ENCODE assay signal across 1 cellular context in the genomic region with DNA sequence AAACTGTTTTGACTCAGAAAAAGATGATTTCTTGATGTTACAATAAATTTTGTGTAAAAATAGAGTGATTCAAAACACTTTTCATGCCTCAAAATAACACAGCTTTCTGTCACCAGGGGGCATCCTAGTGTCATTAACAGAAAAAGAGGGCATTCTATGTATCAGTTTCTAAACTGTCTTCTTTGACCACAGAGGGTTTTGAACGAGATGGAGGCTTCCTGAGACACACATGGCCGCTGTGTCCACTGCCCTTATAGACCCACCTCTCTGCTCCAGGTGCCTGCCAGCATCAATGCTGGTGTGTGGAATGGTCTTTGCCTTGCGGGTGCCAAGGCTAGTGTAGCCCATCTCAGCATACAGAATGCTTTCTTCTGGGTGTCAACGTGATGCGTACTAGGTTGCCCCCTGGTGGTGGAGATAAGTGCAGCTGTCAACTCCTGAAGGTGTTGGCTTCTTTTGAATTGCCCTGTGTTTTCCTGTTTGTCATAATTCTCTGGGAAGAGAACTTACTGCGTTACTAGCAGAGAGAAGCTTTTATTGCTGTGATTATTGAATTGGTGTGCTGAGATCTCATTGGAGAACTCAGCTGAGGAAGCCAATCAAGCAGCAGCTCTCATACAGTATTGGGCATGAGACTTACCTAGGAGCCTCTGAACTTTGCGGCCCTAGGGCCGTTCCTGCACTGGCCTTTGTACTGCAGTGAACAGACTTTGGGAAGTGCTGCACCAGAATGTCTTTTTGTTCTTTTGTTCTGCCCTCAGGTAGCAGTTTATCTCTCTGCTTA.
A peak's percentile ranks its signal among the peaks of the same experiment; 100 is the strongest.
TF ChIP-seq lines count a peak whose summit lies in the region.

No MANE protein-coding gene starts in this region.

TF ChIP-seq in HepG2, 621 proteins besides CTCF, POLR2A, EP300 and RAD21 (continued from another document and continues in another):
- 0 out of 2 replicates have a peak, but pooled peaks have one; percentile 32 for TF ChIP-seq ZFP1 (CRISPR knock-in tag; IDR thresholded peaks at IDR 0.05)
- peak; percentile 37; the same call in 1 of the 2 replicates for TF ChIP-seq ZBTB7B (CRISPR knock-in tag; IDR thresholded peaks at IDR 0.05)
- no peak for TF ChIP-seq MAF1 (CRISPR knock-in tag; IDR thresholded peaks at IDR 0.05; ENCODE audit: borderline replicate concordance)
- TF ChIP-seq CBX5 (CRISPR knock-in tag; IDR thresholded peaks at IDR 0.05; ENCODE audit: borderline replicate concordance), result 0 out of 2 replicates have a peak, but pooled peaks have one; percentile 39
- peak; percentile 68 for TF ChIP-seq SAP130 (CRISPR knock-in tag; IDR thresholded peaks at IDR 0.05; ENCODE audit: low read depth)
- TF ChIP-seq TOE1 (CRISPR knock-in tag; IDR thresholded peaks at IDR 0.05), result no peak
- TF ChIP-seq, protein P1, sequence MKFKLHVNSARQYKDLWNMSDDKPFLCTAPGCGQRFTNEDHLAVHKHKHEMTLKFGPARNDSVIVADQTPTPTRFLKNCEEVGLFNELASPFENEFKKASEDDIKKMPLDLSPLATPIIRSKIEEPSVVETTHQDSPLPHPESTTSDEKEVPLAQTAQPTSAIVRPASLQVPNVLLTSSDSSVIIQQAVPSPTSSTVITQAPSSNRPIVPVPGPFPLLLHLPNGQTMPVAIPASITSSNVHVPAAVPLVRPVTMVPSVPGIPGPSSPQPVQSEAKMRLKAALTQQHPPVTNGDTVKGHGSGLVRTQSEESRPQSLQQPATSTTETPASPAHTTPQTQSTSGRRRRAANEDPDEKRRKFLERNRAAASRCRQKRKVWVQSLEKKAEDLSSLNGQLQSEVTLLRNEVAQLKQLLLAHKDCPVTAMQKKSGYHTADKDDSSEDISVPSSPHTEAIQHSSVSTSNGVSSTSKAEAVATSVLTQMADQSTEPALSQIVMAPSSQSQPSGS (CRISPR knock-in tag; IDR thresholded peaks at IDR 0.05), result no peak
- TF ChIP-seq, protein P2, sequence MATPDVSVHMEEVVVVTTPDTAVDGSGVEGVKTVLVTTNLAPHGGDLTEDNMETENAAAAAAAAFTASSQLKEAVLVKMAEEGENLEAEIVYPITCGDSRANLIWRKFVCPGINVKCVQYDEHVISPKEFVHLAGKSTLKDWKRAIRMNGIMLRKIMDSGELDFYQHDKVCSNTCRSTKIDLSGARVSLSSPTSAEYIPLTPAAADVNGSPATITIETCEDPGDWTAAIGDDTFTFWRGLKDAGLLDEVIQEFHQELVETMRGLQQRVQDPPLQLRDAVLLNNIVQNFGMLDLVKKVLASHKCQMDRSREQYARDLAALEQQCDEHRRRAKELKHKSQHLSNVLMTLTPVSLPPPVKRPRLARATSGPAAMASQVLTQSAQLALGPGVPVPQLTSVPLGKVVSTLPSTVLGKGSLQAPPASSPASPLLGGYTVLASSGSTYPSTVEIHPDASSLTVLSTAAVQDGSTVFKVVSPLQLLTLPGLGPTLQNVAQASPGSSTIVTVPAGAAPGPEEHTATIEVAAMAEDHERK (CRISPR knock-in tag; IDR thresholded peaks at IDR 0.05; ENCODE audit: low read depth), result no peak
- TF ChIP-seq THAP11 (CRISPR knock-in tag; IDR thresholded peaks at IDR 0.05), result no peak
- no peak for TF ChIP-seq GABPA (IDR thresholded peaks at IDR 0.05; ENCODE audit: low read depth, low read length)
- no peak for TF ChIP-seq GABPA (CRISPR knock-in tag; IDR thresholded peaks at IDR 0.05; ENCODE audit: low read depth)
- TF ChIP-seq RFX1 (IDR thresholded peaks at IDR 0.05), result no peak
- TF ChIP-seq, protein P3, sequence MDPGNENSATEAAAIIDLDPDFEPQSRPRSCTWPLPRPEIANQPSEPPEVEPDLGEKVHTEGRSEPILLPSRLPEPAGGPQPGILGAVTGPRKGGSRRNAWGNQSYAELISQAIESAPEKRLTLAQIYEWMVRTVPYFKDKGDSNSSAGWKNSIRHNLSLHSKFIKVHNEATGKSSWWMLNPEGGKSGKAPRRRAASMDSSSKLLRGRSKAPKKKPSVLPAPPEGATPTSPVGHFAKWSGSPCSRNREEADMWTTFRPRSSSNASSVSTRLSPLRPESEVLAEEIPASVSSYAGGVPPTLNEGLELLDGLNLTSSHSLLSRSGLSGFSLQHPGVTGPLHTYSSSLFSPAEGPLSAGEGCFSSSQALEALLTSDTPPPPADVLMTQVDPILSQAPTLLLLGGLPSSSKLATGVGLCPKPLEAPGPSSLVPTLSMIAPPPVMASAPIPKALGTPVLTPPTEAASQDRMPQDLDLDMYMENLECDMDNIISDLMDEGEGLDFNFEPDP (CRISPR knock-in tag; conservative IDR thresholded peaks at IDR 0.05), result no peak
- TF ChIP-seq CREB1 (IDR thresholded peaks at IDR 0.05), result no peak
- TF ChIP-seq CREB1 (CRISPR knock-in tag; IDR thresholded peaks at IDR 0.05), result peak; percentile 72
- TF ChIP-seq, protein P4, sequence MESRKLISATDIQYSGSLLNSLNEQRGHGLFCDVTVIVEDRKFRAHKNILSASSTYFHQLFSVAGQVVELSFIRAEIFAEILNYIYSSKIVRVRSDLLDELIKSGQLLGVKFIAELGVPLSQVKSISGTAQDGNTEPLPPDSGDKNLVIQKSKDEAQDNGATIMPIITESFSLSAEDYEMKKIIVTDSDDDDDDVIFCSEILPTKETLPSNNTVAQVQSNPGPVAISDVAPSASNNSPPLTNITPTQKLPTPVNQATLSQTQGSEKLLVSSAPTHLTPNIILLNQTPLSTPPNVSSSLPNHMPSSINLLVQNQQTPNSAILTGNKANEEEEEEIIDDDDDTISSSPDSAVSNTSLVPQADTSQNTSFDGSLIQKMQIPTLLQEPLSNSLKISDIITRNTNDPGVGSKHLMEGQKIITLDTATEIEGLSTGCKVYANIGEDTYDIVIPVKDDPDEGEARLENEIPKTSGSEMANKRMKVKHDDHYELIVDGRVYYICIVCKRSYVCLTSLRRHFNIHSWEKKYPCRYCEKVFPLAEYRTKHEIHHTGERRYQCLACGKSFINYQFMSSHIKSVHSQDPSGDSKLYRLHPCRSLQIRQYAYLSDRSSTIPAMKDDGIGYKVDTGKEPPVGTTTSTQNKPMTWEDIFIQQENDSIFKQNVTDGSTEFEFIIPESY (CRISPR knock-in tag; IDR thresholded peaks at IDR 0.05), result peak; percentile 65
- 0 out of 4 replicates have a peak, but pooled peaks of 1 of the 2 experiments have one; percentile 31 for TF ChIP-seq KLF16 (CRISPR knock-in tag; IDR thresholded peaks at IDR 0.05)
- TF ChIP-seq ZNF598 (CRISPR knock-in tag; IDR thresholded peaks at IDR 0.05; ENCODE audit: borderline replicate concordance), result 0 out of 2 replicates have a peak, but pooled peaks have one; percentile 45
- 0 out of 2 replicates have a peak, but pooled peaks have one; percentile 14 for TF ChIP-seq ZNF790 (CRISPR knock-in tag; IDR thresholded peaks at IDR 0.05; ENCODE audit: borderline replicate concordance)
- no peak for TF ChIP-seq SMAD9 (CRISPR knock-in tag; IDR thresholded peaks at IDR 0.05)
- no peak for TF ChIP-seq BCL6 (CRISPR knock-in tag; IDR thresholded peaks at IDR 0.05)
- TF ChIP-seq ZNF773 (CRISPR knock-in tag; IDR thresholded peaks at IDR 0.05; ENCODE audit: borderline replicate concordance), result no peak
- TF ChIP-seq ZNF703 (CRISPR knock-in tag; IDR thresholded peaks at IDR 0.05; ENCODE audit: borderline replicate concordance), result no peak
- TF ChIP-seq NAIF1 (CRISPR knock-in tag; IDR thresholded peaks at IDR 0.05; ENCODE audit: borderline replicate concordance), result 0 out of 2 replicates have a peak, but pooled peaks have one; percentile 32
- no peak for TF ChIP-seq ZNF296 (CRISPR knock-in tag; conservative IDR thresholded peaks at IDR 0.05)
- 0 out of 2 replicates have a peak, but pooled peaks have one; percentile 47 for TF ChIP-seq CC2D1A (CRISPR knock-in tag; IDR thresholded peaks at IDR 0.05)
- TF ChIP-seq ELF4 (CRISPR knock-in tag; IDR thresholded peaks at IDR 0.05; ENCODE audit: borderline replicate concordance), result no peak
- no peak for TF ChIP-seq ZNF556 (CRISPR knock-in tag; IDR thresholded peaks at IDR 0.05; ENCODE audit: borderline replicate concordance)
- TF ChIP-seq, protein P5, sequence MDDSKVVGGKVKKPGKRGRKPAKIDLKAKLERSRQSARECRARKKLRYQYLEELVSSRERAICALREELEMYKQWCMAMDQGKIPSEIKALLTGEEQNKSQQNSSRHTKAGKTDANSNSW (CRISPR knock-in tag; IDR thresholded peaks at IDR 0.05; ENCODE audit: borderline replicate concordance), result no peak
- TF ChIP-seq ZNF660 (CRISPR knock-in tag; IDR thresholded peaks at IDR 0.05; ENCODE audit: borderline replicate concordance, low read depth), result no peak
- no peak for TF ChIP-seq REPIN1 (CRISPR knock-in tag; IDR thresholded peaks at IDR 0.05; ENCODE audit: borderline replicate concordance, low read depth)
- TF ChIP-seq, protein P6, sequence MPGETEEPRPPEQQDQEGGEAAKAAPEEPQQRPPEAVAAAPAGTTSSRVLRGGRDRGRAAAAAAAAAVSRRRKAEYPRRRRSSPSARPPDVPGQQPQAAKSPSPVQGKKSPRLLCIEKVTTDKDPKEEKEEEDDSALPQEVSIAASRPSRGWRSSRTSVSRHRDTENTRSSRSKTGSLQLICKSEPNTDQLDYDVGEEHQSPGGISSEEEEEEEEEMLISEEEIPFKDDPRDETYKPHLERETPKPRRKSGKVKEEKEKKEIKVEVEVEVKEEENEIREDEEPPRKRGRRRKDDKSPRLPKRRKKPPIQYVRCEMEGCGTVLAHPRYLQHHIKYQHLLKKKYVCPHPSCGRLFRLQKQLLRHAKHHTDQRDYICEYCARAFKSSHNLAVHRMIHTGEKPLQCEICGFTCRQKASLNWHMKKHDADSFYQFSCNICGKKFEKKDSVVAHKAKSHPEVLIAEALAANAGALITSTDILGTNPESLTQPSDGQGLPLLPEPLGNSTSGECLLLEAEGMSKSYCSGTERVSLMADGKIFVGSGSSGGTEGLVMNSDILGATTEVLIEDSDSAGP (CRISPR knock-in tag; IDR thresholded peaks at IDR 0.05; ENCODE audit: borderline replicate concordance), result peak; percentile 30
- TF ChIP-seq ARNT (IDR thresholded peaks at IDR 0.05), result no peak
- TF ChIP-seq RORA (CRISPR knock-in tag; IDR thresholded peaks at IDR 0.05), result no peak
- no peak for TF ChIP-seq BRD4 (CRISPR knock-in tag; IDR thresholded peaks at IDR 0.05)
- no peak for TF ChIP-seq SMAD1 (CRISPR knock-in tag; IDR thresholded peaks at IDR 0.05; ENCODE audit: borderline replicate concordance, low read depth)
- no peak for TF ChIP-seq RCOR2 (CRISPR knock-in tag; IDR thresholded peaks at IDR 0.05)
- no peak for TF ChIP-seq TCF12 (IDR thresholded peaks at IDR 0.05)
- TF ChIP-seq TCF12 (CRISPR knock-in tag; IDR thresholded peaks at IDR 0.05), result no peak
- TF ChIP-seq ZNF878 (CRISPR knock-in tag; IDR thresholded peaks at IDR 0.05), result no peak
- peak; percentile 69; the same call in 1 of the 2 replicates for TF ChIP-seq SMC3 (IDR thresholded peaks at IDR 0.05; ENCODE audit: low read length)
- TF ChIP-seq, protein P7, sequence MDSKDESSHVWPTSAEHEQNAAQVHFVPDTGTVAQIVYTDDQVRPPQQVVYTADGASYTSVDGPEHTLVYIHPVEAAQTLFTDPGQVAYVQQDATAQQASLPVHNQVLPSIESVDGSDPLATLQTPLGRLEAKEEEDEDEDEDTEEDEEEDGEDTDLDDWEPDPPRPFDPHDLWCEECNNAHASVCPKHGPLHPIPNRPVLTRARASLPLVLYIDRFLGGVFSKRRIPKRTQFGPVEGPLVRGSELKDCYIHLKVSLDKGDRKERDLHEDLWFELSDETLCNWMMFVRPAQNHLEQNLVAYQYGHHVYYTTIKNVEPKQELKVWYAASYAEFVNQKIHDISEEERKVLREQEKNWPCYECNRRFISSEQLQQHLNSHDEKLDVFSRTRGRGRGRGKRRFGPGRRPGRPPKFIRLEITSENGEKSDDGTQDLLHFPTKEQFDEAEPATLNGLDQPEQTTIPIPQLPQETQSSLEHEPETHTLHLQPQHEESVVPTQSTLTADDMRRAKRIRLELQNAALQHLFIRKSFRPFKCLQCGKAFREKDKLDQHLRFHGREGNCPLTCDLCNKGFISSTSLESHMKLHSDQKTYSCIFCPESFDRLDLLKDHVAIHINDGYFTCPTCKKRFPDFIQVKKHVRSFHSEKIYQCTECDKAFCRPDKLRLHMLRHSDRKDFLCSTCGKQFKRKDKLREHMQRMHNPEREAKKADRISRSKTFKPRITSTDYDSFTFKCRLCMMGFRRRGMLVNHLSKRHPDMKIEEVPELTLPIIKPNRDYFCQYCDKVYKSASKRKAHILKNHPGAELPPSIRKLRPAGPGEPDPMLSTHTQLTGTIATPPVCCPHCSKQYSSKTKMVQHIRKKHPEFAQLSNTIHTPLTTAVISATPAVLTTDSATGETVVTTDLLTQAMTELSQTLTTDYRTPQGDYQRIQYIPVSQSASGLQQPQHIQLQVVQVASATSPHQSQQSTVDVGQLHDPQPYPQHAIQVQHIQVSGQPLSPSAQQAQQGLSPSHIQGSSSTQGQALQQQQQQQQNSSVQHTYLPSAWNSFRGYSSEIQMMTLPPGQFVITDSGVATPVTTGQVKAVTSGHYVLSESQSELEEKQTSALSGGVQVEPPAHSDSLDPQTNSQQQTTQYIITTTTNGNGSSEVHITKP (CRISPR knock-in tag; IDR thresholded peaks at IDR 0.05; ENCODE audit: low read depth), result no peak
- no peak for TF ChIP-seq ZNF772 (CRISPR knock-in tag; IDR thresholded peaks at IDR 0.05)
- TF ChIP-seq LCORL (IDR thresholded peaks at IDR 0.05), result no peak
- TF ChIP-seq LCORL (CRISPR knock-in tag; IDR thresholded peaks at IDR 0.05), result no peak
- peak; percentile 22; the same call in 1 of the 2 replicates for TF ChIP-seq ETV5 (CRISPR knock-in tag; IDR thresholded peaks at IDR 0.05; ENCODE audit: borderline replicate concordance)
- 0 out of 2 replicates have a peak, but pooled peaks have one; percentile 18 for TF ChIP-seq NFYB (CRISPR knock-in tag; IDR thresholded peaks at IDR 0.05)
- TF ChIP-seq, protein P8, sequence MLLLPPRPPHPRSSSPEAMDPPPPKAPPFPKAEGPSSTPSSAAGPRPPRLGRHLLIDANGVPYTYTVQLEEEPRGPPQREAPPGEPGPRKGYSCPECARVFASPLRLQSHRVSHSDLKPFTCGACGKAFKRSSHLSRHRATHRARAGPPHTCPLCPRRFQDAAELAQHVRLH (CRISPR knock-in tag; IDR thresholded peaks at IDR 0.05; ENCODE audit: borderline replicate concordance, low read depth), result 0 out of 2 replicates have a peak, but pooled peaks have one; percentile 45
- TF ChIP-seq, protein P9, sequence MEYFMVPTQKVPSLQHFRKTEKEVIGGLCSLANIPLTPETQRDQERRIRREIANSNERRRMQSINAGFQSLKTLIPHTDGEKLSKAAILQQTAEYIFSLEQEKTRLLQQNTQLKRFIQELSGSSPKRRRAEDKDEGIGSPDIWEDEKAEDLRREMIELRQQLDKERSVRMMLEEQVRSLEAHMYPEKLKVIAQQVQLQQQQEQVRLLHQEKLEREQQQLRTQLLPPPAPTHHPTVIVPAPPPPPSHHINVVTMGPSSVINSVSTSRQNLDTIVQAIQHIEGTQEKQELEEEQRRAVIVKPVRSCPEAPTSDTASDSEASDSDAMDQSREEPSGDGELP (IDR thresholded peaks at IDR 0.05; ENCODE audit: borderline replicate concordance, low read depth), result no peak; the same call in 1 of the 2 replicates
- TF ChIP-seq, protein P10, sequence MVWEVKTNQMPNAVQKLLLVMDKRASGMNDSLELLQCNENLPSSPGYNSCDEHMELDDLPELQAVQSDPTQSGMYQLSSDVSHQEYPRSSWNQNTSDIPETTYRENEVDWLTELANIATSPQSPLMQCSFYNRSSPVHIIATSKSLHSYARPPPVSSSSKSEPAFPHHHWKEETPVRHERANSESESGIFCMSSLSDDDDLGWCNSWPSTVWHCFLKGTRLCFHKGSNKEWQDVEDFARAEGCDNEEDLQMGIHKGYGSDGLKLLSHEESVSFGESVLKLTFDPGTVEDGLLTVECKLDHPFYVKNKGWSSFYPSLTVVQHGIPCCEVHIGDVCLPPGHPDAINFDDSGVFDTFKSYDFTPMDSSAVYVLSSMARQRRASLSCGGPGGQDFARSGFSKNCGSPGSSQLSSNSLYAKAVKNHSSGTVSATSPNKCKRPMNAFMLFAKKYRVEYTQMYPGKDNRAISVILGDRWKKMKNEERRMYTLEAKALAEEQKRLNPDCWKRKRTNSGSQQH (CRISPR knock-in tag; IDR thresholded peaks at IDR 0.05; ENCODE audit: low read depth), result 0 out of 2 replicates have a peak, but pooled peaks have one; percentile 35
- TF ChIP-seq CHD2 (IDR thresholded peaks at IDR 0.05; ENCODE audit: low read depth, low read length), result no peak
- no peak for TF ChIP-seq ZNF670 (CRISPR knock-in tag; IDR thresholded peaks at IDR 0.05; ENCODE audit: borderline replicate concordance)
